13 cellular contexts compared by ENCODE assay signal in the genomic region with DNA sequence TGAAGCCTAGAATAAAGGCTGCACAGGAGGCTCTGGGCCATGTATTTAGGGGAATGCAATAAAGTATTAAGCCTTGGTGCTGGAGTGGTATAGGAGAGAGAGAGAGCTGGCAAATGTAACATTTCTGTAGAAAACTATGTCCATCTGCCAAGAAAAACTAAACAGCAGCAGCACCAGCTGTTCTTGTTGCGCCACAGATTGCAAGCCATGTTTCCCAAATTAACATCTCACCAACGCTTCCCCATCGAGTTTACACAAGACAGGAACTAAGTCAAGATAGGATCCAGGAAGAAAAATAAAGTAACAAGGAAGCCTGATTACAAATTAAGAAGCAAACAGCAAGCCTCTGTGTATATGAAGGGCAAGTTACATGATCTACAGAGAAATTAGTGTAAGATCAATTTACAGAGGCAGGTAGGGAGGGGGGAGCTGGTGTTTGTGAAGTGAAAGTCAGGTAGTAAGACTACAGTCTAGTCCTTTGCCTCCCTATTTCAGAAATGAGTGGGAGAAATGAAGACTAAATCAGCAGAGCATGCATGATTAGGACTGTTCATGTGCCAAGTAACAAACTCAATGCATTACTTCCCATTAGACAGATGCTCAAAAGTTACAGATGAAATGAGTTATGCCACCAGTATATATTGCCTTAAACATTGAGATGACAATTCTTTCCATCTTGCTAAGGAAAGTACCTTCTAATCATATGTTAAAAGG.
DNase-seq lines count a peak whose midpoint lies in the region; ATAC-seq and TF ChIP-seq lines count a peak whose summit lies in the region.
"Had no signal": no experiment of that assay in that cellular context is flagged by ENCODE, and none has a peak within 500 bp of the region (broad histone marks: within the 10 kb centered on the region; RNA-seq: fewer than 3 reads in every experiment).

No MANE protein-coding gene starts in this region.

- no peak overlapping the region for H4K8ac ChIP-seq in mesendoderm (ENCODE audit: low read depth, low read length)

- H3K27ac ChIP-seq in mesendoderm (ENCODE audit: low read depth, low read length), result no peak overlapping the region

- no peak overlapping the region for H3K23ac ChIP-seq in mesendoderm (ENCODE audit: low read length)

- no peak overlapping the region for H3K18ac ChIP-seq in mesendoderm (ENCODE audit: low read length)

- no peak overlapping the region for H2BK15ac ChIP-seq in mesendoderm (replicated peaks; ENCODE audit: low read depth)

- H2BK5ac ChIP-seq in mesendoderm (ENCODE audit: low read length), result no peak overlapping the region

- WGBS in mesendoderm (ENCODE audit: extremely low coverage, insufficient coverage, low lambda C conversion rate), result no CpG with 5 or more reads among the region's 3 CpGs

- no peaks in the 10 kb centered on the region for H3K79me2 ChIP-seq in mesendoderm (ENCODE audit: control insufficient read depth, insufficient read depth, low read length)

- no peak overlapping the region for H3K4ac ChIP-seq in mesendoderm (ENCODE audit: low read depth, low read length)

- H3K4me1 ChIP-seq in mesendoderm (ENCODE audit: control insufficient read depth, low read depth, low read length), result no peaks in the 10 kb centered on the region

- no peaks in the 10 kb centered on the region for H3K79me1 ChIP-seq in mesendoderm (ENCODE audit: low read length)

- no peak for ATAC-seq in GM19463 (IDR thresholded peaks at IDR 0.05; ENCODE audit: unreplicated experiment)
- ATAC-seq: stimulated activated memory B cell treated with anti-CD40 and anti-IgM and Interleukin-4, amounts not matched to agents 10 μg/mL and 1 μg/mL and 100 μg/mL, for 72 hours had no signal

- no peak for TF ChIP-seq CTCF in choroid plexus epithelial cell (conservative IDR thresholded peaks at IDR 0.05; ENCODE audit: low read depth, low read length)

- H4K5ac ChIP-seq in mesendoderm (ENCODE audit: low read length), result no peak overlapping the region

- H3K9ac ChIP-seq in mesendoderm (ENCODE audit: low read length), result no peak overlapping the region

- no peak overlapping the region for H3K56ac ChIP-seq in mesendoderm (ENCODE audit: low read length)

- no peak overlapping the region for H2BK120ac ChIP-seq in mesendoderm (ENCODE audit: low read depth, low read length)

- H3K27me3 ChIP-seq in mesendoderm (ENCODE audit: insufficient read depth, low read length, poor library complexity), result no peaks in the 10 kb centered on the region

- H3K4me3 ChIP-seq in choroid plexus epithelial cell (ENCODE audit: low read depth, low read length), result no peak overlapping the region
- no peak overlapping the region for H3K4me3 ChIP-seq in mesendoderm (ENCODE audit: low read length)

- no peaks in the 10 kb centered on the region for H3K36me3 ChIP-seq in mesendoderm (ENCODE audit: control insufficient read depth, insufficient read depth, low read length)

- H2AK5ac ChIP-seq in mesendoderm (ENCODE audit: low read length), result no peak overlapping the region

- no peak overlapping the region for H3K4me2 ChIP-seq in mesendoderm (ENCODE audit: low read length)

- peak; percentile 28 for DNase-seq in CD1c-positive myeloid dendritic cell (ENCODE audit: extremely low spot score)
- DNase-seq in NCI-H524 (lab: John Stamatoyannopoulos, UW), result peak; percentile 30 to 87
- DNase-seq in choroid plexus epithelial cell (ENCODE audit: low read depth), result peak; percentile 79
- peak; percentile 21 for DNase-seq in mucosa of gallbladder (ENCODE audit: low spot score)
- no peak for DNase-seq in RKO (ENCODE audit: low spot score)
- DNase-seq in mesendoderm, result no peak
- DNase-seq in DMS79 treated with DMSO at 0.1 percent for 48 hours (lab: John Stamatoyannopoulos, UW), result no peak
- DNase-seq: activated CD4-positive, alpha-beta T cell treated with anti-CD3 and anti-CD28 coated beads for 48 hours; activated gamma-delta T cell; head of caudate nucleus; Karpas-422 had no signal

Comparison
In these comparisons a context has a peak if more than half of its experiments do, and no peak if none do; other contexts are left out.
1. DNase-seq: peak in CD1c-positive myeloid dendritic cell (single experiment), NCI-H524 (2 of 2), choroid plexus epithelial cell (single experiment) and mucosa of gallbladder (single experiment); none in RKO (single experiment), mesendoderm (single experiment) and DMS79 treated with DMSO at 0.1 percent for 48 hours (single experiment).